ENCODE assay signal across 8 cellular contexts in genomic region chr1:95233737-95234493, GRCh38. TPM values are rescaled to one million over a fixed set of nuclear protein-coding genes. Genes with fewer than 3 reads are reported as not detected.
DNase-seq lines count a peak whose midpoint lies in the region; ATAC-seq and TF ChIP-seq lines count a peak whose summit lies in the region.

Gene RWDD3, plus strand, starts transcription at chr1:95234210. Its CDS starts 21 bp downstream, at chr1:95234231.

- in situ Hi-C loops in T47D (cut with HindIII; ENCODE audit: low pct_unique_long_range_greater_than_20kb, low sequenced_read_pairs): no loop called here

- H3K79me2 ChIP-seq in smooth muscle cell (ENCODE audit: low read depth): peaks cover 30% of the 10 kb centered on the region

- ATAC-seq in GM18861 (IDR thresholded peaks at IDR 0.05; ENCODE audit: unreplicated experiment) (peak; percentile 98), HG03095 (IDR thresholded peaks at IDR 0.05; ENCODE audit: unreplicated experiment) (peak; percentile 97)

- H3K27ac ChIP-seq in AG04450 (ENCODE audit: low read depth, low read length) (peak within 1 kb of the TSS; percentile 50), VCaP (peak within 1 kb of the TSS; percentile 82), smooth muscle cell (ENCODE audit: low read depth) (peak within 1 kb of the TSS; percentile 81)

- peaks cover 41% of the 10 kb centered on the region for H3K4me1 ChIP-seq in smooth muscle cell (ENCODE audit: low read depth)

- no peaks in the 10 kb centered on the region for H3F3A ChIP-seq in smooth muscle cell (ENCODE audit: low read depth)

- POLR2A ChIA-PET in AG04450 (lab: Yijun Ruan, JAX): interaction anchor here (0.5 to 1.5 kb wide), 5 partner anchors 10 to 161 kb away, joined by 3 to 16 read pairs (median 6); partner anchors contain the start of gene ALG14

- 2% methylated on average over 48 of the region's 71 CpGs for WGBS in smooth muscle cell (ENCODE audit: low lambda C conversion rate)

- peak; percentile 61 for DNase-seq in AG04450 (ENCODE audit: low read depth, low spot score)
- peak; percentile 65 for DNase-seq in NCI-H2171 treated with DMSO at 0.1 percent for 48 hours (lab: John Stamatoyannopoulos, UW)
- DNase-seq in T47D (ENCODE audit: low read depth in 1 of 2, low spot score in 1 of 2): peak; percentile 64 to 89
- peak; percentile 95 for DNase-seq in iPS-NIHi11 (ENCODE audit: low spot score)
- peak; percentile 83 for DNase-seq in smooth muscle cell (lab: John Stamatoyannopoulos, UW; ENCODE audit: unreplicated experiment)

- peak within 1 kb of the TSS; percentile 88 for H3K9ac ChIP-seq in smooth muscle cell (ENCODE audit: low read depth)

- H3K27me3 ChIP-seq in AG04450 (ENCODE audit: control insufficient read depth, insufficient read depth, low read length) (no peaks in the 10 kb centered on the region), smooth muscle cell (ENCODE audit: low read depth) (no peaks in the 10 kb centered on the region)

- H3K4me3 ChIP-seq in AG04450 (ENCODE audit: low read depth, low read length) (peak within 1 kb of the TSS; percentile 83), smooth muscle cell (peak within 1 kb of the TSS; percentile 90)

- H3K4me2 ChIP-seq in smooth muscle cell: peak within 1 kb of the TSS; percentile 87

- CTCF ChIA-PET in AG04450 (lab: Charles Lee): interaction anchor here (0.5 to 2.4 kb wide), 81 partner anchors 8 to 1965 kb away, joined by 3 to 61 read pairs (median 5); partner anchors contain the start of genes ALG14 and TLCD4

- TF ChIP-seq CTCF in AG04450 (IDR thresholded peaks at IDR 0.05; ENCODE audit: low read depth, low read length): peak; percentile 58
- TF ChIP-seq CTCF in VCaP (conservative IDR thresholded peaks at IDR 0.05): peak; percentile 97
- TF ChIP-seq CTCF in smooth muscle cell (IDR thresholded peaks at IDR 0.05; ENCODE audit: borderline replicate concordance, insufficient read depth, poor library complexity, severe bottlenecking): peak; percentile 92

- peaks cover 22% of the 10 kb centered on the region for H4K20me1 ChIP-seq in smooth muscle cell (ENCODE audit: low read depth)

- no peaks in the 10 kb centered on the region for H3K36me3 ChIP-seq in smooth muscle cell (ENCODE audit: low read depth)

- H2AFZ ChIP-seq in smooth muscle cell (ENCODE audit: low read depth): peak within 1 kb of the TSS; percentile 95

- no peaks in the 10 kb centered on the region; the same call in 1 of the 2 replicates for H3K9me3 ChIP-seq in AG04450 (ENCODE audit: control insufficient read depth, insufficient read depth, low read length)
- no peaks in the 10 kb centered on the region for H3K9me3 ChIP-seq in smooth muscle cell (replicated peaks; ENCODE audit: low read depth)

RNA-seq across cellular contexts. Expression of gene RWDD3, which starts in this region (rescaled TPM):
- polyA plus RNA-seq in AG04450 (2011; rRNA removed) (17.6 and 24.6 TPM in 2 replicates), smooth muscle cell (21.5 and 22.2 TPM in 2 replicates)
- 6.4 and 8.9 TPM in 2 replicates for polyA minus RNA-seq in AG04450 (2011; rRNA and poly(A)+ RNA removed)
- 24.4 and 28.2 TPM in 2 replicates for total RNA-seq in smooth muscle cell

Comparison
In these comparisons a context has a peak if more than half of its experiments do, and no peak if none do; other contexts are left out.
1. Peak in every context shown above with its lines: DNase-seq, ATAC-seq, H3K4me3 ChIP-seq and H3K27ac ChIP-seq.